25 cellular contexts compared by ENCODE assay signal in genomic region chr17:75756451-75757085, GRCh38. TPM values are rescaled to one million over a fixed set of nuclear protein-coding genes. Genes with fewer than 3 reads are reported as not detected.
DNase-seq lines count a peak whose midpoint lies in the region; ATAC-seq and TF ChIP-seq lines count a peak whose summit lies in the region.
"Had no signal": no experiment of that assay in that cellular context is flagged by ENCODE, and none has a peak within 500 bp of the region (broad histone marks: within the 10 kb centered on the region; RNA-seq: fewer than 3 reads in every experiment).

No MANE protein-coding gene starts in this region.

- H3K4me1 Mint-ChIP-seq in activated T-helper 17 cell treated with anti-CD3 and anti-CD28 coated beads, Interleukin-2, amount 50 U/mL, for 72 hours: peaks cover 5% of the 10 kb centered on the region

- peak overlapping the region; percentile 0 for H3K27ac ChIP-seq in RWPE2 (ENCODE audit: poor library complexity, severe bottlenecking)
- H3K27ac ChIP-seq: C4-2B had no signal

- peaks cover 74% of the 10 kb centered on the region for H3K36me3 ChIP-seq in RWPE2 (ENCODE audit: low read depth)
- peaks cover 9% of the 10 kb centered on the region for H3K36me3 ChIP-seq in mucosa of descending colon (ENCODE audit: low read depth)

- intact Hi-C loops in left ventricle myocardium superior (cut with micrococcal nuclease) (no loop called here), cardiac septum (cut with DNase I) (no loop called here), mucosa of descending colon (cut with DNase I, micrococcal nuclease) (no loop called here)

- H3K9me3 ChIP-seq in RWPE2 (ENCODE audit: severe bottlenecking) (no peaks in the 10 kb centered on the region), mucosa of descending colon (no peaks in the 10 kb centered on the region)
- H3K9me3 ChIP-seq: Caco-2 had no signal

- no peaks in the 10 kb centered on the region for H3K27me3 Mint-ChIP-seq in activated T-helper 17 cell treated with anti-CD3 and anti-CD28 coated beads, Interleukin-2, amount 50 U/mL, for 72 hours

- TF ChIP-seq CTCF in RWPE2 (IDR thresholded peaks at IDR 0.05; ENCODE audit: poor library complexity, severe bottlenecking): no peak
- no peak for TF ChIP-seq CTCF in mucosa of descending colon (IDR thresholded peaks at IDR 0.05)

- peak; percentile 34 for DNase-seq in left ventricle myocardium superior
- no peak for DNase-seq in cardiac septum (ENCODE audit: low spot score)
- DNase-seq in RWPE2 (ENCODE audit: low spot score): peak; percentile 74
- peak in 2 of 3 donors; percentile 26 to 49 for DNase-seq in mucosa of descending colon
- no peak for DNase-seq in NOMO-1 (lab: John Stamatoyannopoulos, UW; ENCODE audit: unreplicated experiment in 2 of 2)
- no peak for DNase-seq in NK-92 (lab: John Stamatoyannopoulos, UW; ENCODE audit: unreplicated experiment)
- DNase-seq: Caco-2; CD8-positive, alpha-beta T cell; DMS 273 treated with DMSO at 0.1 percent for 48 hours; DMS79; EL; GDM1; HCEC 1CT; Karpas-422; NCI-H1092; NCI-H1417 treated with DMSO at 0.1 percent for 48 hours; NCI-H1694 treated with DMSO at 0.1 percent for 48 hours; NCI-H2081; NCI-H2227 treated with DMSO at 0.1 percent for 48 hours; NCI-H526 treated with DMSO at 0.1 percent for 48 hours; SHP77 had no signal

- ATAC-seq in left ventricle myocardium superior (no peak), RWPE2 (ENCODE audit: low read depth) (no peak), mucosa of descending colon (no peak)
- ATAC-seq in activated T-helper 17 cell treated with anti-CD3 and anti-CD28 coated beads, Interleukin-2, amount 50 U/mL, for 72 hours (replicated peaks): no peak
- ATAC-seq: CD8-positive, alpha-beta T cell; GM12878; GM23338 had no signal

- H3K9me3 Mint-ChIP-seq in activated T-helper 17 cell treated with anti-CD3 and anti-CD28 coated beads, Interleukin-2, amount 50 U/mL, for 72 hours: no peaks in the 10 kb centered on the region
- H3K9me3 Mint-ChIP-seq: CD8-positive, alpha-beta T cell; GM23338 had no signal

- no peaks in the 10 kb centered on the region for H3K36me3 Mint-ChIP-seq in activated T-helper 17 cell treated with anti-CD3 and anti-CD28 coated beads, Interleukin-2, amount 50 U/mL, for 72 hours (ENCODE audit: low read depth)

- no peak overlapping the region for H3K27ac Mint-ChIP-seq in activated T-helper 17 cell treated with anti-CD3 and anti-CD28 coated beads, Interleukin-2, amount 50 U/mL, for 72 hours
- H3K27ac Mint-ChIP-seq: CD8-positive, alpha-beta T cell; GM23338 had no signal

- H3K4me3 ChIP-seq in RWPE2 (ENCODE audit: severe bottlenecking): no peak overlapping the region
- no peak overlapping the region for H3K4me3 ChIP-seq in mucosa of descending colon
- H3K4me3 ChIP-seq: GM12878, GM23338 had no signal

- no peak overlapping the region for H3K4me3 Mint-ChIP-seq in activated T-helper 17 cell treated with anti-CD3 and anti-CD28 coated beads, Interleukin-2, amount 50 U/mL, for 72 hours
- H3K4me3 Mint-ChIP-seq: CD8-positive, alpha-beta T cell; GM23338 had no signal

- H3K4me1 ChIP-seq in RWPE2 (ENCODE audit: insufficient read depth, poor library complexity, severe bottlenecking): no peaks in the 10 kb centered on the region
- H3K4me1 ChIP-seq in mucosa of descending colon (ENCODE audit: low read depth): no peaks in the 10 kb centered on the region

- H3K27me3 ChIP-seq in RWPE2 (ENCODE audit: insufficient read depth, poor library complexity, severe bottlenecking): no peaks in the 10 kb centered on the region

RNA-seq across cellular contexts. Expression of gene GALK1, which starts 8.4 kb away (rescaled TPM):
- total RNA-seq in left ventricle myocardium superior: 20.2 TPM
- total RNA-seq in cardiac septum: 11.5 TPM
- 10 to 100 TPM in 2 of 3 donors, 1 to 10 TPM in 1; 7.1 to 18.2 (median 18.2) TPM for total RNA-seq in mucosa of descending colon
- total RNA-seq in activated T-helper 17 cell treated with anti-CD3 and anti-CD28 coated beads, Interleukin-2, amount 50 U/mL, for 72 hours: 10 to 100 TPM; 43.4 to 51.4 TPM

RNA-seq across cellular contexts. Expression of gene UNK, which starts 28.0 kb away (rescaled TPM):
- total RNA-seq in left ventricle myocardium superior (14.8 TPM), cardiac septum (16.8 TPM), mucosa of descending colon (10 to 100 TPM; 24.5 to 27.5 (median 25.7) TPM)
- total RNA-seq in activated T-helper 17 cell treated with anti-CD3 and anti-CD28 coated beads, Interleukin-2, amount 50 U/mL, for 72 hours: 10 to 100 TPM; 19.0 to 22.1 TPM

RNA-seq across cellular contexts. Expression of gene ITGB4, which starts 35.3 kb away (rescaled TPM):
- 8.8 TPM for total RNA-seq in left ventricle myocardium superior
- 5.7 TPM for total RNA-seq in cardiac septum
- total RNA-seq in mucosa of descending colon: 100 to 1,000 TPM; 153 to 307 (median 246) TPM
- 1 to 10 TPM in 1 of 2 donors, under 1 TPM in 1; 0.54 to 1.2 TPM for total RNA-seq in activated T-helper 17 cell treated with anti-CD3 and anti-CD28 coated beads, Interleukin-2, amount 50 U/mL, for 72 hours

Comparison
In these comparisons a context has a peak if more than half of its experiments do, and no peak if none do; other contexts are left out.
1. DNase-seq: peak in left ventricle myocardium superior (single experiment), RWPE2 (single experiment) and mucosa of descending colon (2 of 3); none in cardiac septum (single experiment), NOMO-1 (0 of 2) and NK-92 (single experiment).
2. RNA of gene ITGB4, which starts 35.3 kb away (total RNA-seq): 153 to 307 TPM in mucosa of descending colon; 8.8 TPM in left ventricle myocardium superior (single experiment), 5.7 TPM in cardiac septum (single experiment) and 0.54 to 1.2 TPM in activated T-helper 17 cell treated with anti-CD3 and anti-CD28 coated beads, Interleukin-2, amount 50 U/mL, for 72 hours; every median in the first group is over 10 times any median in the second.